Comparison of ENCODE assay signal across 27 cellular contexts in genomic region chr4:186912606-186913005, GRCh38.
DNase-seq lines count a peak whose midpoint lies in the region; ATAC-seq, FAIRE-seq and TF ChIP-seq lines count a peak whose summit lies in the region.
"Had no signal": no experiment of that assay in that cellular context is flagged by ENCODE, and none has a peak within 500 bp of the region (broad histone marks: within the 10 kb centered on the region; RNA-seq: fewer than 3 reads in every experiment).

No MANE protein-coding gene starts in this region.

- H3K4me1 ChIP-seq in IMR-90 (ENCODE audit: control insufficient read depth, insufficient read depth, low read length) (peaks cover 1% of the 10 kb centered on the region; the same call in 1 of the 2 replicates), MM.1S (ENCODE audit: low read length) (peaks cover 10% of the 10 kb centered on the region), astrocyte (ENCODE audit: insufficient read depth, low read length) (no peaks in the 10 kb centered on the region), mesendoderm (ENCODE audit: control insufficient read depth, low read depth, low read length) (no peaks in the 10 kb centered on the region), tibial nerve (no peaks in the 10 kb centered on the region)
- H3K4me1 ChIP-seq: A549, BE2C, HAP-1 had no signal

- 42% methylated on average over 5 of the region's 9 CpGs; no CpG with 5 or more reads in 1 of the 2 experiments for WGBS in IMR-90 (ENCODE audit: extremely low coverage in 2 of 2, insufficient read length in 1 of 2), 2 experiments
- WGBS in mesendoderm (ENCODE audit: extremely low coverage, insufficient coverage, low lambda C conversion rate), result no CpG with 5 or more reads among the region's 9 CpGs
- WGBS in tibial nerve, 2 donors, result 71 to 74% methylated on average over 9 of the region's 9 CpGs

- no peaks in the 10 kb centered on the region for H3K36me3 Mint-ChIP-seq in astrocyte (ENCODE audit: low read depth, unreplicated experiment)
- H3K36me3 Mint-ChIP-seq: CD14-positive monocyte had no signal

- no peak overlapping the region for H3K4me3 Mint-ChIP-seq in astrocyte (ENCODE audit: unreplicated experiment)
- H3K4me3 Mint-ChIP-seq: CD14-positive monocyte; CD4-positive, alpha-beta T cell; CD8-positive, alpha-beta memory T cell; GM23338; HFFc6 had no signal

- no peak overlapping the region for H3K9ac ChIP-seq in IMR-90 (ENCODE audit: low read depth, low read length)
- no peak overlapping the region for H3K9ac ChIP-seq in MM.1S (ENCODE audit: low read length)
- no peak overlapping the region for H3K9ac ChIP-seq in astrocyte (ENCODE audit: low read length)
- H3K9ac ChIP-seq in mesendoderm (ENCODE audit: low read length), result no peak overlapping the region
- H3K9ac ChIP-seq: BLaER1 treated with 17β-estradiol and CSF1 and Interleukin-3, amounts not matched to agents 10 nM and 100 nM had no signal

- H3K9me2 ChIP-seq in MM.1S (replicated peaks; ENCODE audit: insufficient read depth, low read length), result no peaks in the 10 kb centered on the region

- H3K18ac ChIP-seq in IMR-90 (ENCODE audit: low read depth, low read length), result no peak overlapping the region
- no peak overlapping the region for H3K18ac ChIP-seq in mesendoderm (ENCODE audit: low read length)

- H3K27me3 Mint-ChIP-seq in astrocyte (ENCODE audit: low read depth, unreplicated experiment), result no peaks in the 10 kb centered on the region
- H3K27me3 Mint-ChIP-seq: CD4-positive, alpha-beta T cell had no signal

- no peaks in the 10 kb centered on the region for H3K27me3 ChIP-seq in IMR-90 (ENCODE audit: control insufficient read depth, insufficient read depth, low read length)
- H3K27me3 ChIP-seq in MM.1S (replicated peaks; ENCODE audit: insufficient read depth, low read length), result no peaks in the 10 kb centered on the region
- H3K27me3 ChIP-seq in astrocyte (ENCODE audit: insufficient read depth, low read length), result no peaks in the 10 kb centered on the region
- H3K27me3 ChIP-seq in mesendoderm (ENCODE audit: insufficient read depth, low read length, poor library complexity), result no peaks in the 10 kb centered on the region
- H3K27me3 ChIP-seq in tibial nerve, result no peaks in the 10 kb centered on the region
- H3K27me3 ChIP-seq: BE2C; BLaER1 treated with 17β-estradiol and CSF1 and Interleukin-3, amounts not matched to agents 10 nM and 100 nM had no signal

- dilution Hi-C loops in IMR-90 (cut with HindIII; ENCODE audit: low sequenced_read_pairs, unreplicated experiment), result no loop called here

- H2AK5ac ChIP-seq in IMR-90 (ENCODE audit: low read depth, low read length) (no peak overlapping the region), mesendoderm (ENCODE audit: low read length) (no peak overlapping the region)

- H3K79me2 ChIP-seq in MM.1S (ENCODE audit: low read length) (no peaks in the 10 kb centered on the region), astrocyte (ENCODE audit: insufficient read depth, low read length) (no peaks in the 10 kb centered on the region), mesendoderm (ENCODE audit: control insufficient read depth, insufficient read depth, low read length) (no peaks in the 10 kb centered on the region)

- H4K5ac ChIP-seq in IMR-90 (ENCODE audit: low read depth, low read length) (no peak overlapping the region), mesendoderm (ENCODE audit: low read length) (no peak overlapping the region)

- H4K91ac ChIP-seq in IMR-90 (ENCODE audit: insufficient read depth, low read depth, low read length), result no peak overlapping the region

- H3K27ac Mint-ChIP-seq in astrocyte (ENCODE audit: unreplicated experiment), result no peak overlapping the region
- H3K27ac Mint-ChIP-seq: CD14-positive monocyte; CD4-positive, alpha-beta T cell; CD8-positive, alpha-beta memory T cell; GM23338; HFFc6 had no signal

- H2AFZ ChIP-seq in IMR-90 (replicated peaks; ENCODE audit: low read length, poor library complexity) (no peak overlapping the region), MM.1S (ENCODE audit: low read length) (no peak overlapping the region), astrocyte (ENCODE audit: low read depth, low read length) (no peak overlapping the region)

- H4K8ac ChIP-seq in IMR-90 (ENCODE audit: low read depth in 2 of 2, low read length in 2 of 2) (no peak overlapping the region), mesendoderm (ENCODE audit: low read depth, low read length) (no peak overlapping the region)

- H3K14ac ChIP-seq in IMR-90 (replicated peaks; ENCODE audit: low read depth, low read length), result no peak overlapping the region

- H2BK120ac ChIP-seq in IMR-90 (ENCODE audit: low read depth, low read length), result no peak overlapping the region
- no peak overlapping the region for H2BK120ac ChIP-seq in mesendoderm (ENCODE audit: low read depth, low read length)

- H3K4me3 ChIP-seq in IMR-90 (ENCODE audit: insufficient read depth, low read depth, low read length) (no peak overlapping the region), MM.1S (ENCODE audit: low read length) (no peak overlapping the region), astrocyte (ENCODE audit: insufficient read depth, low read depth, low read length) (no peak overlapping the region), mesendoderm (ENCODE audit: low read length) (no peak overlapping the region), tibial nerve (no peak overlapping the region)
- H3K4me3 ChIP-seq: A549; BLaER1 treated with 17β-estradiol and CSF1 and Interleukin-3, amounts not matched to agents 10 nM and 100 nM; GM23338; HAP-1 had no signal

- peaks cover 6% of the 10 kb centered on the region for H3K4me1 Mint-ChIP-seq in astrocyte (ENCODE audit: low read depth, unreplicated experiment)
- H3K4me1 Mint-ChIP-seq: CD14-positive monocyte; CD8-positive, alpha-beta memory T cell had no signal

- no TSS peak for BruUV-seq in IMR-90 (replicated peaks; lab: Mats Ljungman, UMichigan)

- no peaks in the 10 kb centered on the region for H3K9me3 Mint-ChIP-seq in astrocyte (ENCODE audit: unreplicated experiment)
- H3K9me3 Mint-ChIP-seq: GM23338, HFFc6 had no signal

- H3K23ac ChIP-seq in IMR-90 (ENCODE audit: low read depth, low read length) (no peak overlapping the region), mesendoderm (ENCODE audit: low read length) (peak overlapping the region; percentile 68)

- H3K4me2 ChIP-seq in IMR-90 (ENCODE audit: low read depth, low read length) (no peak overlapping the region), MM.1S (ENCODE audit: low read depth, low read length) (no peak overlapping the region), astrocyte (ENCODE audit: low read length) (no peak overlapping the region), mesendoderm (ENCODE audit: low read length) (no peak overlapping the region)
- H3K4me2 ChIP-seq: A549; BLaER1 treated with 17β-estradiol and CSF1 and Interleukin-3, amounts not matched to agents 10 nM and 100 nM; GM23338 had no signal

- no peaks in the 10 kb centered on the region for H3F3A ChIP-seq in MM.1S (ENCODE audit: insufficient read depth, low read length)

- H2AK9ac ChIP-seq in IMR-90 (replicated peaks; ENCODE audit: low read depth, low read length, poor library complexity), result no peak overlapping the region

- DNase-seq in IMR-90 (no peak), MM.1S (no peak), astrocyte (ENCODE audit: low read depth) (peak; percentile 64), mesendoderm (no peak), GOT3 (lab: John Stamatoyannopoulos, UW) (no peak), tibial nerve (ENCODE audit: low spot score in 2 of 2) (no peak), DMS53 (lab: John Stamatoyannopoulos, UW) (no peak)
- DNase-seq in activated CD4-positive, alpha-beta T cell treated with anti-CD3 and anti-CD28 coated beads for 48 hours, result no peak
- DNase-seq: 8988T; ACHN; AML-193; BE2C; CD4-positive, alpha-beta T cell; CD8-positive, alpha-beta memory T cell; DMS 273 treated with DMSO at 0.1 percent for 48 hours; DMS79 treated with DMSO at 0.1 percent for 48 hours; GF-D8; HFFc6 had no signal

- ATAC-seq in IMR-90 (ENCODE audit: low read depth), result no peak
- ATAC-seq: A549 had no signal

- H3K79me1 ChIP-seq in IMR-90 (ENCODE audit: low read depth in 1 of 2, low read length in 2 of 2) (no peaks in the 10 kb centered on the region), mesendoderm (ENCODE audit: low read length) (no peaks in the 10 kb centered on the region)

- H3K4ac ChIP-seq in IMR-90 (ENCODE audit: low read depth, low read length) (no peak overlapping the region), mesendoderm (ENCODE audit: low read depth, low read length) (no peak overlapping the region)

- intact Hi-C loops in IMR-90 (cut with micrococcal nuclease), result no loop called here

- no peaks in the 10 kb centered on the region for H4K20me1 ChIP-seq in IMR-90 (ENCODE audit: insufficient read depth, low read length)
- H4K20me1 ChIP-seq in MM.1S (ENCODE audit: insufficient read depth, low read length), result no peaks in the 10 kb centered on the region
- H4K20me1 ChIP-seq in astrocyte (ENCODE audit: insufficient read depth, low read length), result no peaks in the 10 kb centered on the region
- H4K20me1 ChIP-seq: BLaER1 treated with 17β-estradiol and CSF1 and Interleukin-3, amounts not matched to agents 10 nM and 100 nM had no signal

- TF ChIP-seq POLR2A in IMR-90 (IDR thresholded peaks at IDR 0.05; ENCODE audit: low read depth, low read length), result no peak
- TF ChIP-seq POLR2A in tibial nerve (IDR thresholded peaks at IDR 0.05), result no peak

- TF ChIP-seq RAD21 in IMR-90 (IDR thresholded peaks at IDR 0.05; ENCODE audit: low read length), result no peak

- TF ChIP-seq CTCF in IMR-90 (conservative IDR thresholded peaks at IDR 0.05; ENCODE audit: low read depth, low read length) (no peak), MM.1S (IDR thresholded peaks at IDR 0.05; ENCODE audit: low read length) (no peak), astrocyte (IDR thresholded peaks at IDR 0.05; ENCODE audit: insufficient read depth, low read depth, low read length) (no peak), tibial nerve (IDR thresholded peaks at IDR 0.05) (no peak)

- POLR2A ChIA-PET in IMR-90 (lab: Charles Lee; ENCODE audit: unreplicated experiment), result no interaction called here

- no peak overlapping the region for H2BK5ac ChIP-seq in IMR-90 (ENCODE audit: low read depth, low read length, poor library complexity, severe bottlenecking)
- no peak overlapping the region for H2BK5ac ChIP-seq in mesendoderm (ENCODE audit: low read length)

- FAIRE-seq in astrocyte (lab: Jason Lieb, UNC), result no peak
- FAIRE-seq: A549, D721Med, GM12892, GM19239, H54 had no signal

- CTCF ChIA-PET in IMR-90 (lab: Yijun Ruan, JAX), result no interaction called here

- H3K36me3 ChIP-seq in IMR-90 (ENCODE audit: control insufficient read depth, insufficient read depth, low read length) (no peaks in the 10 kb centered on the region), MM.1S (replicated peaks; ENCODE audit: insufficient read depth, low read length) (no peaks in the 10 kb centered on the region), astrocyte (ENCODE audit: insufficient read depth, low read length) (no peaks in the 10 kb centered on the region), mesendoderm (ENCODE audit: control insufficient read depth, insufficient read depth, low read length) (no peaks in the 10 kb centered on the region), tibial nerve (no peaks in the 10 kb centered on the region)
- H3K36me3 ChIP-seq: BE2C; BLaER1 treated with 17β-estradiol and CSF1 and Interleukin-3, amounts not matched to agents 10 nM and 100 nM; HAP-1 had no signal

- H3K9me1 ChIP-seq in IMR-90 (ENCODE audit: insufficient read depth, low read length), result no peaks in the 10 kb centered on the region

- no peak for TF ChIP-seq EP300 in tibial nerve (IDR thresholded peaks at IDR 0.05)

- in situ Hi-C loops in IMR-90 (cut with MboI; ENCODE audit: low sequenced_read_pairs), result no loop called here

- H3K27ac ChIP-seq in IMR-90 (ENCODE audit: insufficient read depth, low read length), result no peak overlapping the region
- H3K27ac ChIP-seq in MM.1S (ENCODE audit: low read length), result peak overlapping the region; percentile 69; the same call in 1 of the 2 replicates
- H3K27ac ChIP-seq in astrocyte (ENCODE audit: low read depth, low read length), result no peak overlapping the region
- H3K27ac ChIP-seq in mesendoderm (ENCODE audit: low read depth, low read length), result no peak overlapping the region
- H3K27ac ChIP-seq in tibial nerve, result no peak overlapping the region
- H3K27ac ChIP-seq: A549; BLaER1 treated with 17β-estradiol and CSF1 and Interleukin-3, amounts not matched to agents 10 nM and 100 nM had no signal

- H2BK20ac ChIP-seq in IMR-90 (ENCODE audit: low read depth, low read length), result no peak overlapping the region

- no peak overlapping the region for H3K56ac ChIP-seq in IMR-90 (ENCODE audit: extremely low read depth, insufficient read depth, low read length)
- H3K56ac ChIP-seq in mesendoderm (ENCODE audit: low read length), result no peak overlapping the region

- H3K9me3 ChIP-seq in IMR-90 (ENCODE audit: control insufficient read depth, insufficient read depth, low read length), result no peaks in the 10 kb centered on the region
- no peaks in the 10 kb centered on the region for H3K9me3 ChIP-seq in MM.1S (replicated peaks; ENCODE audit: insufficient read depth, low read length)
- no peaks in the 10 kb centered on the region for H3K9me3 ChIP-seq in astrocyte (ENCODE audit: insufficient read depth, low read depth, low read length)
- no peaks in the 10 kb centered on the region for H3K9me3 ChIP-seq in tibial nerve
- H3K9me3 ChIP-seq: A549, BE2C, HAP-1 had no signal

- peak overlapping the region; percentile 66; the same call in 1 of the 3 replicates for H2BK15ac ChIP-seq in IMR-90 (ENCODE audit: low read depth, low read length)
- H2BK15ac ChIP-seq in mesendoderm (replicated peaks; ENCODE audit: low read depth), result no peak overlapping the region
